8 cellular contexts compared by ENCODE assay signal in genomic region chr20:25223179-25223661, GRCh38. TPM values are rescaled to one million over a fixed set of nuclear protein-coding genes. Genes with fewer than 3 reads are reported as not detected.
DNase-seq lines count a peak whose midpoint lies in the region; ATAC-seq, FAIRE-seq and TF ChIP-seq lines count a peak whose summit lies in the region.

No MANE protein-coding gene starts in this region.

- FAIRE-seq in GM19239 (lab: Jason Lieb, UNC) (no peak), GM12892 (lab: Jason Lieb, UNC) (no peak)

- intact Hi-C loops in sciatic nerve (cut with DNase I): no loop called here

- DNase-seq in activated CD4-positive, alpha-beta T cell treated with anti-CD3 and anti-CD28 coated beads for 48 hours: peak; percentile 73
- no peak for DNase-seq in activated CD4-positive, alpha-beta T cell treated with anti-CD3 and anti-CD28 coated beads, Interleukin-2, amount 50 U/mL, for 4 hours
- DNase-seq in RKO (ENCODE audit: low spot score): peak; percentile 67
- DNase-seq in ecto neural progenitor cell (ENCODE audit: low spot score): peak; percentile 60
- DNase-seq in sciatic nerve (ENCODE audit: low spot score): no peak
- no peak for DNase-seq in GM19239 (ENCODE audit: insufficient read length, low spot score)
- no peak for DNase-seq in GM12892 (ENCODE audit: insufficient read length)
- no peak for DNase-seq in AML-193 (lab: John Stamatoyannopoulos, UW)

- TF ChIP-seq POLR2A in GM12892 (IDR thresholded peaks at IDR 0.05; ENCODE audit: low read depth, low read length): no peak

- ATAC-seq in sciatic nerve: peak; percentile 5

RNA-seq across cellular contexts. Expression of gene PYGB, which starts 24.7 kb away (rescaled TPM):
- total RNA-seq in sciatic nerve: 37.9 TPM
- polyA plus RNA-seq in GM12892 (2012; ENCODE audit: missing spikeins): 9.1 TPM

RNA-seq across cellular contexts. Expression of gene ENTPD6, which starts 27.7 kb away (rescaled TPM):
- total RNA-seq in sciatic nerve: 59.3 TPM
- polyA plus RNA-seq in GM12892 (2012; ENCODE audit: missing spikeins): 19.6 TPM

Comparison
In these comparisons a context has a peak if more than half of its experiments do, and no peak if none do; other contexts are left out.
1. DNase-seq: peak in activated CD4-positive, alpha-beta T cell treated with anti-CD3 and anti-CD28 coated beads for 48 hours (single experiment), RKO (single experiment) and ecto neural progenitor cell (single experiment); none in activated CD4-positive, alpha-beta T cell treated with anti-CD3 and anti-CD28 coated beads, Interleukin-2, amount 50 U/mL, for 4 hours (0 of 2), sciatic nerve (single experiment), GM19239 (single experiment), GM12892 (single experiment) and AML-193 (0 of 2).